In the genomic region with DNA sequence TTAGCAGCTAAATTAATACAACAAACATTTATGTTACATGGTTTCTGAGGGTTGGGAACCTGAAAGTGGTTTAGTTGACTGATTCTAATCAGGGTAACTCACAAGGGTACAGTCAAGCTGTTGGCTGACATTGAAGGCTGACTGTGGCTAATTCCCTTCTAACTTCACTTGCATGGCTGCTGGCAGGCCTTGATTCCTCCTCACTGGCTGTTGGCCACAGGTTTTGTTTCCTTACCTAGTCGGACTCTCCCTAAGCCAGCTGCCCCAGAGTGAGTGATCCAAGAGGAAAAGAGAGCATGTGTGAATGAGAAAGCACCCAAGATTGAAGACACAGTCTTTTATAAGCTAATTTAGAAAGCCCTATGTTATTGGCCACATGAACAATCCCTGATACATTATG, we compare ENCODE assay signal across 2 cellular contexts.
TF ChIP-seq lines count a peak whose summit lies in the region.

No MANE protein-coding gene starts in this region.

TF ChIP-seq in GM23338, 12 proteins besides CTCF, POLR2A, EP300 and RAD21:
- TF ChIP-seq, protein P1, sequence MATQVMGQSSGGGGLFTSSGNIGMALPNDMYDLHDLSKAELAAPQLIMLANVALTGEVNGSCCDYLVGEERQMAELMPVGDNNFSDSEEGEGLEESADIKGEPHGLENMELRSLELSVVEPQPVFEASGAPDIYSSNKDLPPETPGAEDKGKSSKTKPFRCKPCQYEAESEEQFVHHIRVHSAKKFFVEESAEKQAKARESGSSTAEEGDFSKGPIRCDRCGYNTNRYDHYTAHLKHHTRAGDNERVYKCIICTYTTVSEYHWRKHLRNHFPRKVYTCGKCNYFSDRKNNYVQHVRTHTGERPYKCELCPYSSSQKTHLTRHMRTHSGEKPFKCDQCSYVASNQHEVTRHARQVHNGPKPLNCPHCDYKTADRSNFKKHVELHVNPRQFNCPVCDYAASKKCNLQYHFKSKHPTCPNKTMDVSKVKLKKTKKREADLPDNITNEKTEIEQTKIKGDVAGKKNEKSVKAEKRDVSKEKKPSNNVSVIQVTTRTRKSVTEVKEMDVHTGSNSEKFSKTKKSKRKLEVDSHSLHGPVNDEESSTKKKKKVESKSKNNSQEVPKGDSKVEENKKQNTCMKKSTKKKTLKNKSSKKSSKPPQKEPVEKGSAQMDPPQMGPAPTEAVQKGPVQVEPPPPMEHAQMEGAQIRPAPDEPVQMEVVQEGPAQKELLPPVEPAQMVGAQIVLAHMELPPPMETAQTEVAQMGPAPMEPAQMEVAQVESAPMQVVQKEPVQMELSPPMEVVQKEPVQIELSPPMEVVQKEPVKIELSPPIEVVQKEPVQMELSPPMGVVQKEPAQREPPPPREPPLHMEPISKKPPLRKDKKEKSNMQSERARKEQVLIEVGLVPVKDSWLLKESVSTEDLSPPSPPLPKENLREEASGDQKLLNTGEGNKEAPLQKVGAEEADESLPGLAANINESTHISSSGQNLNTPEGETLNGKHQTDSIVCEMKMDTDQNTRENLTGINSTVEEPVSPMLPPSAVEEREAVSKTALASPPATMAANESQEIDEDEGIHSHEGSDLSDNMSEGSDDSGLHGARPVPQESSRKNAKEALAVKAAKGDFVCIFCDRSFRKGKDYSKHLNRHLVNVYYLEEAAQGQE (IDR thresholded peaks at IDR 0.05; ENCODE audit: unreplicated experiment), result no peak
- TF ChIP-seq JUNB (IDR thresholded peaks at IDR 0.05; ENCODE audit: unreplicated experiment), result no peak
- no peak for TF ChIP-seq ZNF331 (CRISPR knock-in tag; IDR thresholded peaks at IDR 0.05; ENCODE audit: low read depth)

TF ChIP-seq in H1, 55 proteins besides CTCF, POLR2A, EP300 and RAD21:
- TF ChIP-seq TAF7 (optimal IDR thresholded peaks at IDR 0.05; ENCODE audit: borderline replicate concordance, low read depth, low read length) (no peak), BCL11A (IDR thresholded peaks at IDR 0.05; ENCODE audit: low read depth in 2 of 2, low read length in 2 of 2) (no peak), MAFK (IDR thresholded peaks at IDR 0.05; ENCODE audit: low read depth, low read length) (no peak), GTF2F1 (IDR thresholded peaks at IDR 0.05; ENCODE audit: borderline replicate concordance, low read depth, low read length) (no peak), HDAC2 (IDR thresholded peaks at IDR 0.05; ENCODE audit: borderline replicate concordance in 1 of 2, low read depth in 2 of 2, low read length in 2 of 2) (no peak), BACH1 (IDR thresholded peaks at IDR 0.05; ENCODE audit: low read length) (no peak), JUN (IDR thresholded peaks at IDR 0.05; ENCODE audit: low read depth, low read length) (no peak), RFX5 (IDR thresholded peaks at IDR 0.05; ENCODE audit: borderline replicate concordance, low read depth, low read length) (no peak), PHF8 (conservative IDR thresholded peaks at IDR 0.05; ENCODE audit: low read depth, low read length) (no peak)
- TF ChIP-seq, protein P2, sequence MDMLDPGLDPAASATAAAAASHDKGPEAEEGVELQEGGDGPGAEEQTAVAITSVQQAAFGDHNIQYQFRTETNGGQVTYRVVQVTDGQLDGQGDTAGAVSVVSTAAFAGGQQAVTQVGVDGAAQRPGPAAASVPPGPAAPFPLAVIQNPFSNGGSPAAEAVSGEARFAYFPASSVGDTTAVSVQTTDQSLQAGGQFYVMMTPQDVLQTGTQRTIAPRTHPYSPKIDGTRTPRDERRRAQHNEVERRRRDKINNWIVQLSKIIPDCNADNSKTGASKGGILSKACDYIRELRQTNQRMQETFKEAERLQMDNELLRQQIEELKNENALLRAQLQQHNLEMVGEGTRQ (IDR thresholded peaks at IDR 0.05; ENCODE audit: low read length), result no peak
- TF ChIP-seq, protein P3, sequence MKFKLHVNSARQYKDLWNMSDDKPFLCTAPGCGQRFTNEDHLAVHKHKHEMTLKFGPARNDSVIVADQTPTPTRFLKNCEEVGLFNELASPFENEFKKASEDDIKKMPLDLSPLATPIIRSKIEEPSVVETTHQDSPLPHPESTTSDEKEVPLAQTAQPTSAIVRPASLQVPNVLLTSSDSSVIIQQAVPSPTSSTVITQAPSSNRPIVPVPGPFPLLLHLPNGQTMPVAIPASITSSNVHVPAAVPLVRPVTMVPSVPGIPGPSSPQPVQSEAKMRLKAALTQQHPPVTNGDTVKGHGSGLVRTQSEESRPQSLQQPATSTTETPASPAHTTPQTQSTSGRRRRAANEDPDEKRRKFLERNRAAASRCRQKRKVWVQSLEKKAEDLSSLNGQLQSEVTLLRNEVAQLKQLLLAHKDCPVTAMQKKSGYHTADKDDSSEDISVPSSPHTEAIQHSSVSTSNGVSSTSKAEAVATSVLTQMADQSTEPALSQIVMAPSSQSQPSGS (IDR thresholded peaks at IDR 0.05; ENCODE audit: low read length), result no peak
- TF ChIP-seq, protein P4, sequence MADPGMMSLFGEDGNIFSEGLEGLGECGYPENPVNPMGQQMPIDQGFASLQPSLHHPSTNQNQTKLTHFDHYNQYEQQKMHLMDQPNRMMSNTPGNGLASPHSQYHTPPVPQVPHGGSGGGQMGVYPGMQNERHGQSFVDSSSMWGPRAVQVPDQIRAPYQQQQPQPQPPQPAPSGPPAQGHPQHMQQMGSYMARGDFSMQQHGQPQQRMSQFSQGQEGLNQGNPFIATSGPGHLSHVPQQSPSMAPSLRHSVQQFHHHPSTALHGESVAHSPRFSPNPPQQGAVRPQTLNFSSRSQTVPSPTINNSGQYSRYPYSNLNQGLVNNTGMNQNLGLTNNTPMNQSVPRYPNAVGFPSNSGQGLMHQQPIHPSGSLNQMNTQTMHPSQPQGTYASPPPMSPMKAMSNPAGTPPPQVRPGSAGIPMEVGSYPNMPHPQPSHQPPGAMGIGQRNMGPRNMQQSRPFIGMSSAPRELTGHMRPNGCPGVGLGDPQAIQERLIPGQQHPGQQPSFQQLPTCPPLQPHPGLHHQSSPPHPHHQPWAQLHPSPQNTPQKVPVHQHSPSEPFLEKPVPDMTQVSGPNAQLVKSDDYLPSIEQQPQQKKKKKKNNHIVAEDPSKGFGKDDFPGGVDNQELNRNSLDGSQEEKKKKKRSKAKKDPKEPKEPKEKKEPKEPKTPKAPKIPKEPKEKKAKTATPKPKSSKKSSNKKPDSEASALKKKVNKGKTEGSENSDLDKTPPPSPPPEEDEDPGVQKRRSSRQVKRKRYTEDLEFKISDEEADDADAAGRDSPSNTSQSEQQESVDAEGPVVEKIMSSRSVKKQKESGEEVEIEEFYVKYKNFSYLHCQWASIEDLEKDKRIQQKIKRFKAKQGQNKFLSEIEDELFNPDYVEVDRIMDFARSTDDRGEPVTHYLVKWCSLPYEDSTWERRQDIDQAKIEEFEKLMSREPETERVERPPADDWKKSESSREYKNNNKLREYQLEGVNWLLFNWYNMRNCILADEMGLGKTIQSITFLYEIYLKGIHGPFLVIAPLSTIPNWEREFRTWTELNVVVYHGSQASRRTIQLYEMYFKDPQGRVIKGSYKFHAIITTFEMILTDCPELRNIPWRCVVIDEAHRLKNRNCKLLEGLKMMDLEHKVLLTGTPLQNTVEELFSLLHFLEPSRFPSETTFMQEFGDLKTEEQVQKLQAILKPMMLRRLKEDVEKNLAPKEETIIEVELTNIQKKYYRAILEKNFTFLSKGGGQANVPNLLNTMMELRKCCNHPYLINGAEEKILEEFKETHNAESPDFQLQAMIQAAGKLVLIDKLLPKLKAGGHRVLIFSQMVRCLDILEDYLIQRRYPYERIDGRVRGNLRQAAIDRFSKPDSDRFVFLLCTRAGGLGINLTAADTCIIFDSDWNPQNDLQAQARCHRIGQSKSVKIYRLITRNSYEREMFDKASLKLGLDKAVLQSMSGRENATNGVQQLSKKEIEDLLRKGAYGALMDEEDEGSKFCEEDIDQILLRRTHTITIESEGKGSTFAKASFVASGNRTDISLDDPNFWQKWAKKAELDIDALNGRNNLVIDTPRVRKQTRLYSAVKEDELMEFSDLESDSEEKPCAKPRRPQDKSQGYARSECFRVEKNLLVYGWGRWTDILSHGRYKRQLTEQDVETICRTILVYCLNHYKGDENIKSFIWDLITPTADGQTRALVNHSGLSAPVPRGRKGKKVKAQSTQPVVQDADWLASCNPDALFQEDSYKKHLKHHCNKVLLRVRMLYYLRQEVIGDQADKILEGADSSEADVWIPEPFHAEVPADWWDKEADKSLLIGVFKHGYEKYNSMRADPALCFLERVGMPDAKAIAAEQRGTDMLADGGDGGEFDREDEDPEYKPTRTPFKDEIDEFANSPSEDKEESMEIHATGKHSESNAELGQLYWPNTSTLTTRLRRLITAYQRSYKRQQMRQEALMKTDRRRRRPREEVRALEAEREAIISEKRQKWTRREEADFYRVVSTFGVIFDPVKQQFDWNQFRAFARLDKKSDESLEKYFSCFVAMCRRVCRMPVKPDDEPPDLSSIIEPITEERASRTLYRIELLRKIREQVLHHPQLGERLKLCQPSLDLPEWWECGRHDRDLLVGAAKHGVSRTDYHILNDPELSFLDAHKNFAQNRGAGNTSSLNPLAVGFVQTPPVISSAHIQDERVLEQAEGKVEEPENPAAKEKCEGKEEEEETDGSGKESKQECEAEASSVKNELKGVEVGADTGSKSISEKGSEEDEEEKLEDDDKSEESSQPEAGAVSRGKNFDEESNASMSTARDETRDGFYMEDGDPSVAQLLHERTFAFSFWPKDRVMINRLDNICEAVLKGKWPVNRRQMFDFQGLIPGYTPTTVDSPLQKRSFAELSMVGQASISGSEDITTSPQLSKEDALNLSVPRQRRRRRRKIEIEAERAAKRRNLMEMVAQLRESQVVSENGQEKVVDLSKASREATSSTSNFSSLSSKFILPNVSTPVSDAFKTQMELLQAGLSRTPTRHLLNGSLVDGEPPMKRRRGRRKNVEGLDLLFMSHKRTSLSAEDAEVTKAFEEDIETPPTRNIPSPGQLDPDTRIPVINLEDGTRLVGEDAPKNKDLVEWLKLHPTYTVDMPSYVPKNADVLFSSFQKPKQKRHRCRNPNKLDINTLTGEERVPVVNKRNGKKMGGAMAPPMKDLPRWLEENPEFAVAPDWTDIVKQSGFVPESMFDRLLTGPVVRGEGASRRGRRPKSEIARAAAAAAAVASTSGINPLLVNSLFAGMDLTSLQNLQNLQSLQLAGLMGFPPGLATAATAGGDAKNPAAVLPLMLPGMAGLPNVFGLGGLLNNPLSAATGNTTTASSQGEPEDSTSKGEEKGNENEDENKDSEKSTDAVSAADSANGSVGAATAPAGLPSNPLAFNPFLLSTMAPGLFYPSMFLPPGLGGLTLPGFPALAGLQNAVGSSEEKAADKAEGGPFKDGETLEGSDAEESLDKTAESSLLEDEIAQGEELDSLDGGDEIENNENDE (IDR thresholded peaks at IDR 0.05; ENCODE audit: insufficient replicate concordance, low read length), result no peak
